ENCODE assay signal across 25 cellular contexts in the genomic region with DNA sequence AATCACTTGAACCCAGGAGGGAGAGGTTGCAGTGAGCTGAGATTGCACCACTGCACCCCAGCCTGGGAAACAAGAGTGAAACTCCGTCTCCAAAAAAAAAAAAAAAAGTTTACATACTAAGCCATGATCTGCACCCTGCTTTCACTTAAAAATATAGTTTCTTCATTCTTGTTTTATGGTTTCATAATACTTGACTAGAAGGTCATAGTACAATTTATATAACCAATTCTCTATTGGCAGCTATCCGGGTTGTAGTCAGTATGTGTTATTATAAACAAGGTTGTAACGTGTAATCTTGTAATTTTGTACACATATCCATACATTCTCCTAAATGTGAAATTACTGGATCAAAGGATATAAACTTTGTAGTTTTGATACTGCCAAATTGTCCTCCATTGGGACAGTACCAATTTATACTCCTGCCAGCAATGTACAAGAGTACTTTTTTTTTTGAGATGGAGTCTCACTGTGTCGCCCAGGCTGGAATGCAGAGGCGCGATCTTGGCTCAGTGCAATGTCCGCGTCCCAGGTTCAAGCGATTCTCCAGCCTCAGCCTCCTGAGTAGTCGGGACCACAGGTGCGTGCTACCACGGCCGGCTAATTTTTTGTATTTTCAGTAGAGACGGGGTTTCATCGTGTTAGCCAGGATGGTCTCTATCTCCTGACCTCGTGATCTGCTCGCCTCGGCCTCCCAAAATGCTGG.
"Had no signal": no experiment of that assay in that cellular context is flagged by ENCODE, and none has a peak within 500 bp of the region (broad histone marks: within the 10 kb centered on the region; RNA-seq: fewer than 3 reads in every experiment).

No MANE protein-coding gene starts in this region.

- H3K27me3 Mint-ChIP-seq: activated CD4-positive, alpha-beta T cell treated with anti-CD3 and anti-CD28 coated beads for 36 hours; naive B cell; stimulated activated naive CD8-positive, alpha-beta T cell treated with anti-CD3 and anti-CD28 coated beads, Interleukin-15, Interleukin-2, amounts not matched to agents 100 ng/mL and 50 ng/mL, for 24 hours; type B pancreatic cell had no signal

- H3K27ac ChIP-seq: adrenal gland, body of pancreas, coronary artery, foreskin keratinocyte, heart left ventricle, left ventricle myocardium inferior, pancreas, prostate gland, thoracic aorta had no signal

- H3K4me1 ChIP-seq: adrenal gland, body of pancreas, foreskin keratinocyte, pancreas, prostate gland had no signal

- H3K27me3 ChIP-seq: adrenal gland, body of pancreas, foreskin keratinocyte, heart left ventricle, pancreas had no signal

- ATAC-seq: activated CD4-positive, alpha-beta T cell treated with anti-CD3 and anti-CD28 coated beads for 36 hours; body of pancreas; foreskin keratinocyte; heart left ventricle; pancreas had no signal

- H3K9me3 ChIP-seq: adrenal gland, body of pancreas, heart left ventricle, left ventricle myocardium inferior, pancreas, prostate gland, thoracic aorta had no signal

- DNase-seq: activated CD4-positive, alpha-beta T cell treated with anti-CD3 and anti-CD28 coated beads for 36 hours; activated CD4-positive, alpha-beta T cell treated with anti-CD3 and anti-CD28 coated beads, Interleukin-2, amount 50 U/mL, for 4 hours; activated CD4-positive, CD25-positive, alpha-beta regulatory T cell; activated gamma-delta T cell; activated naive CD4-positive, alpha-beta T cell treated with anti-CD3 and anti-CD28 coated beads, Interleukin-2, amount 50 U/mL, for 16 hours; adrenal gland; aorta; body of pancreas; foreskin keratinocyte; heart left ventricle; hypothalamus; immature natural killer cell; left ventricle myocardium inferior; naive B cell; pancreas; stimulated activated CD4-positive, alpha-beta T cell treated with anti-CD3 and anti-CD28 coated beads, Interleukin-12 subunit alpha, Interleukin-12 subunit beta, amount 100 ng/mL, for 4 hours; stimulated activated CD4-positive, alpha-beta T cell treated with anti-CD3 and anti-CD28 coated beads, Interleukin-4, amount 100 ng/mL, for 1 hour; T-helper 1 cell had no signal

- H3K4me3 ChIP-seq: adrenal gland, body of pancreas, coronary artery, heart left ventricle, left ventricle myocardium inferior, lung, pancreas, prostate gland, thoracic aorta had no signal

- H3K27ac Mint-ChIP-seq: activated CD4-positive, alpha-beta T cell treated with anti-CD3 and anti-CD28 coated beads for 36 hours; immature natural killer cell; T-helper 2 cell treated with Interferon-gamma antibody and Interleukin-4, amounts not matched to agents 5 μg/mL and 100 μg/mL, for 36 hours; type B pancreatic cell had no signal

- H3K9me3 Mint-ChIP-seq: stimulated activated naive CD8-positive, alpha-beta T cell treated with anti-CD3 and anti-CD28 coated beads, Interleukin-15, Interleukin-2, amounts not matched to agents 100 ng/mL and 50 ng/mL, for 24 hours had no signal

- H3K36me3 ChIP-seq: adrenal gland, heart left ventricle, left ventricle myocardium inferior, pancreas, prostate gland, thoracic aorta had no signal

- H3K4me3 Mint-ChIP-seq: activated CD4-positive, alpha-beta T cell treated with anti-CD3 and anti-CD28 coated beads for 36 hours; immature natural killer cell; stimulated activated naive CD8-positive, alpha-beta T cell treated with anti-CD3 and anti-CD28 coated beads, Interleukin-15, Interleukin-2, amounts not matched to agents 100 ng/mL and 50 ng/mL, for 24 hours; T-helper 2 cell treated with Interferon-gamma antibody and Interleukin-4, amounts not matched to agents 5 μg/mL and 100 μg/mL, for 36 hours; type B pancreatic cell had no signal
